10 cellular contexts compared by ENCODE assay signal in the genomic region with DNA sequence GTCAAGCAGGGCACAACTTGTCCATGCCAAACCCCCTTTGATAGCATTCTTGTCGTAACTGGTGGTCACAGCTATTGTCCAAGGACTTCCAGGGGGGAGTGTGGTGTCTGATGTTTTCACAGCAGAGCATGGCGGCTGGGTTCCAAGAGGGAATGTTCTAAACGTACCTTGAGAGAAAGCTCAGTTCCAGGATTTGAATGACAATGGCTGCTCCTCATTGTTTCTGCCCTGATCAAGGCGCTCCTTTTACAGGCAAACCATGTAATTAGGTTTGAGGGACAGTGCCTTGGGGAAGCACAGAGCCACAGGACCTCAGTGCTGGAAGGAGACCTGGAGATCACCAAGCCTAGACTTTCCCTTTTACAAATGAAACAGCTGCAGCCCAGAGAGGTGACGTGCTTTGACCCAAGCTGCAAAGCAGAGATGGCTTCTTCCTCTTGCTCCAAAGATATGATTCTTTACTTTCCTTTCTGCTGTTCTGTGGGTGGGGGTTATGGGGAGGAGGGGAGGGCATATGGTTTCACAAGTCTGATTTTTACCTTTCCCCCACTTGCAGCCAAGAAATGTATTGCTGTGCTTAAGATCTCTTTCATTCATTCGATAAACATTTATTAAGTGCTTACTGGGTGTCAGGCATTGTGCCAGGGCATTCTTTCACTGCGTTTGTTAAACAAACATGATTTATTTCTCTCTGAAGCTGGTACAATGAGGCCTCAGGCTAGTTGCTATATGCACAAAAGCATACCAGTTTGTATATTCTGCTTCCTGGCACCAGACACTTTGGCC.
DNase-seq lines count a peak whose midpoint lies in the region; ATAC-seq and TF ChIP-seq lines count a peak whose summit lies in the region.
"Had no signal": no experiment of that assay in that cellular context is flagged by ENCODE, and none has a peak within 500 bp of the region (broad histone marks: within the 10 kb centered on the region; RNA-seq: fewer than 3 reads in every experiment).

No MANE protein-coding gene starts in this region.

- H3K4me3 ChIP-seq in AG10803 (ENCODE audit: low read length) = no peak overlapping the region
- H3K4me3 ChIP-seq: thoracic aorta had no signal

- ATAC-seq in GM18498 (IDR thresholded peaks at IDR 0.05; ENCODE audit: unreplicated experiment) = no peak
- ATAC-seq: T-cell had no signal

- no peak for TF ChIP-seq CTCF in AG10803 (conservative IDR thresholded peaks at IDR 0.05; ENCODE audit: low read length)
- no peak for TF ChIP-seq CTCF in GM20000 (IDR thresholded peaks at IDR 0.05; ENCODE audit: extremely low read depth, missing control alignments)

- DNase-seq in AG10803 (ENCODE audit: low read depth) = peak; percentile 26
- peak; percentile 88 for DNase-seq in M059J (ENCODE audit: low read depth)
- peak; percentile 87 for DNase-seq in astrocyte of the hippocampus (ENCODE audit: low read depth, low spot score)
- peak; percentile 68 for DNase-seq in kidney tubule cell (ENCODE audit: low spot score)
- no peak for DNase-seq in GM20000 (ENCODE audit: low spot score)
- no peak for DNase-seq in stimulated activated CD8-positive, alpha-beta memory T cell treated with anti-CD3 and anti-CD28 coated beads, Interleukin-4, amount 100 ng/mL, for 48 hours
- DNase-seq in GF-D8 (lab: John Stamatoyannopoulos, UW) = no peak
- DNase-seq: T-cell had no signal

Comparison
In these comparisons a context has a peak if more than half of its experiments do, and no peak if none do; other contexts are left out.
1. DNase-seq: peak in AG10803 (single experiment), M059J (single experiment), astrocyte of the hippocampus (single experiment) and kidney tubule cell (single experiment); none in GM20000 (single experiment), stimulated activated CD8-positive, alpha-beta memory T cell treated with anti-CD3 and anti-CD28 coated beads, Interleukin-4, amount 100 ng/mL, for 48 hours (single experiment) and GF-D8 (single experiment).